ENCODE assay signal across 18 cellular contexts in the genomic region with DNA sequence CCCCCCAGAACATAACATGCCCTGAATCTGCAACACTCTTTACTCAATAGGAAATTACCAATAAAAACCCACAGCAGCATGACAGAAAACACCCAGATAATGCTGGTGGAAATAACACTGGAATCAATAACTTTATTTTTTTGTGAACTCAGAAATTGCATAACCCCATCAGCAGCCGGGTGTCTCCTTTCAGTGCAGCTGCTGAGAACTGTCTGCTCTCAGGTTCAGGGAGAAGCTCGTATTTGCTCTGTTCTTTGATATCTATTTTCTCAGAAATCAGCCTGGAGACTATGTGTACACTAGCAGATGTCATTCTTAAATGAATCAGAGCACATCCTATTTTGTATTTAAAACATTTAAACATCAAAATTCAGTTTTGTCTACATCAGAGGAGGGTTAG.
"Had no signal": no experiment of that assay in that cellular context is flagged by ENCODE, and none has a peak within 500 bp of the region (broad histone marks: within the 10 kb centered on the region; RNA-seq: fewer than 3 reads in every experiment).

No MANE protein-coding gene starts in this region.

- H3K27me3 Mint-ChIP-seq: activated CD8-positive, alpha-beta T cell treated with anti-CD3 and anti-CD28 coated beads for 36 hours; activated naive CD4-positive, alpha-beta T cell treated with anti-CD3 and anti-CD28 coated beads, Interleukin-2, amount 50 U/mL, for 24 hours; effector memory CD8-positive, alpha-beta T cell; natural killer cell treated with Interleukin-12 subunit alpha and Interleukin-12 subunit beta and Interleukin-15 and Interleukin-18, amount 100 ng/mL, for 72 hours had no signal

- H3K9me3 Mint-ChIP-seq: WTC11 had no signal

- H3K9me3 ChIP-seq: adrenal gland, right atrium auricular region, transverse colon had no signal

- H3K27me3 ChIP-seq: adrenal gland, foreskin keratinocyte, right atrium auricular region, transverse colon had no signal

- H3K36me3 Mint-ChIP-seq: activated naive CD4-positive, alpha-beta T cell treated with anti-CD3 and anti-CD28 coated beads, Interleukin-2, amount 50 U/mL, for 24 hours; WTC11 had no signal

- H3K4me3 ChIP-seq: adrenal gland, right atrium auricular region, transverse colon had no signal

- H3K27ac ChIP-seq: adrenal gland, foreskin keratinocyte, right atrium auricular region, transverse colon had no signal

- H3K36me3 ChIP-seq: adrenal gland, right atrium auricular region, transverse colon had no signal

- H3K4me1 Mint-ChIP-seq: activated naive CD4-positive, alpha-beta T cell treated with anti-CD3 and anti-CD28 coated beads, Interleukin-2, amount 50 U/mL, for 24 hours; WTC11 had no signal

- H3K27ac Mint-ChIP-seq: activated CD8-positive, alpha-beta T cell treated with anti-CD3 and anti-CD28 coated beads for 36 hours; activated naive CD4-positive, alpha-beta T cell treated with anti-CD3 and anti-CD28 coated beads, Interleukin-2, amount 50 U/mL, for 24 hours; effector memory CD8-positive, alpha-beta T cell; natural killer cell treated with Interleukin-12 subunit alpha and Interleukin-12 subunit beta and Interleukin-15 and Interleukin-18, amount 100 ng/mL, for 72 hours; WTC11 had no signal

- H3K4me1 ChIP-seq: adrenal gland, foreskin keratinocyte, right atrium auricular region, transverse colon had no signal

- H3K4me3 Mint-ChIP-seq: activated CD8-positive, alpha-beta T cell treated with anti-CD3 and anti-CD28 coated beads for 36 hours; activated naive CD4-positive, alpha-beta T cell treated with anti-CD3 and anti-CD28 coated beads, Interleukin-2, amount 50 U/mL, for 24 hours; effector memory CD8-positive, alpha-beta T cell; natural killer cell treated with Interleukin-12 subunit alpha and Interleukin-12 subunit beta and Interleukin-15 and Interleukin-18, amount 100 ng/mL, for 72 hours; WTC11 had no signal

- DNase-seq: activated CD4-positive, alpha-beta T cell treated with anti-CD3 and anti-CD28 coated beads for 4 hours; activated CD8-positive, alpha-beta memory T cell treated with anti-CD3 and anti-CD28 coated beads, Interleukin-2, amount 50 U/mL, for 4 hours; activated CD8-positive, alpha-beta T cell treated with anti-CD3 and anti-CD28 coated beads for 36 hours; activated effector memory CD4-positive, alpha-beta T cell treated with anti-CD3 and anti-CD28 coated beads, Interleukin-2, amount 50 U/mL, for 16 hours; activated T-cell treated with anti-CD3 and anti-CD28 coated beads, Interleukin-2, amount 50 U/mL, for 48 hours; adrenal gland; dermis blood vessel endothelial cell; effector memory CD8-positive, alpha-beta T cell; foreskin keratinocyte; kidney glomerular epithelial cell; mesenchymal stem cell; nucleus accumbens; stimulated activated naive CD8-positive, alpha-beta T cell treated with anti-CD3 and anti-CD28 coated beads, Interleukin-15, Interleukin-2, amounts not matched to agents 100 U/mL and 50 U/mL, for 24 hours; transverse colon had no signal
